ENCODE assay signal across 8 cellular contexts in genomic region chr19:3036119-3036794, GRCh38. TPM values are rescaled to one million over a fixed set of nuclear protein-coding genes. Genes with fewer than 3 reads are reported as not detected.
DNase-seq lines count a peak whose midpoint lies in the region; ATAC-seq and TF ChIP-seq lines count a peak whose summit lies in the region.

No MANE protein-coding gene starts in this region.

- H3K4me1 ChIP-seq in mucosa of rectum (ENCODE audit: control insufficient read depth in 2 of 2, insufficient read depth in 2 of 2, low read length in 2 of 2): peaks cover 14 to 23% of the 10 kb centered on the region in 2 donors

- ATAC-seq in GM19455 (IDR thresholded peaks at IDR 0.05; ENCODE audit: unreplicated experiment): peak; percentile 53

- H3K27me3 ChIP-seq in BJ (ENCODE audit: control insufficient read depth, insufficient read depth, low read length) (peaks cover 9% of the 10 kb centered on the region), mucosa of rectum (ENCODE audit: control insufficient read depth in 2 of 2, insufficient read depth in 2 of 2, low read length in 2 of 2) (no peaks in the 10 kb centered on the region)

- CTCF ChIA-PET in BJ (lab: Yijun Ruan, JAX): interaction anchor here (0.7 to 2.0 kb wide), 15 partner anchors 10 to 97 kb away, joined by 3 to 7 read pairs (median 4); no protein-coding TSS in a partner anchor

- H3K9ac ChIP-seq in mucosa of rectum (ENCODE audit: low read depth in 1 of 2, low read length in 2 of 2): peak overlapping the region; percentile 86 to 91

- H3K27ac ChIP-seq in mucosa of rectum (ENCODE audit: low read depth in 2 of 2, low read length in 2 of 2): peak overlapping the region; percentile 89 to 95

- TF ChIP-seq CTCF in BJ (IDR thresholded peaks at IDR 0.05; ENCODE audit: insufficient read depth, low read depth, low read length): no peak

- H3K9me3 ChIP-seq in mucosa of rectum (ENCODE audit: control insufficient read depth in 2 of 2, low read length in 2 of 2): no peaks in the 10 kb centered on the region

- POLR2A ChIA-PET in BJ (lab: Charles Lee): interaction anchor here (1.5 kb wide), 1 partner anchor 560 kb away, joined by 8 read pairs; the partner anchor contains the start of gene GADD45B

- H3K27me3 Mint-ChIP-seq in IgD-negative memory B cell: peaks cover 25% of the 10 kb centered on the region
- no peaks in the 10 kb centered on the region for H3K27me3 Mint-ChIP-seq in activated T-cell treated with anti-CD3 and anti-CD28 coated beads, Interleukin-2, amount 50 U/mL, for 24 hours

- H3K36me3 Mint-ChIP-seq in IgD-negative memory B cell: no peaks in the 10 kb centered on the region
- peaks cover 2% of the 10 kb centered on the region for H3K36me3 Mint-ChIP-seq in activated T-cell treated with anti-CD3 and anti-CD28 coated beads, Interleukin-2, amount 50 U/mL, for 24 hours (ENCODE audit: low read depth)

- no peak for TF ChIP-seq POLR2A in erythroblast (IDR thresholded peaks at IDR 0.05; ENCODE audit: low read length)

- peaks cover 0 to 5% (median 0%) of the 10 kb centered on the region in 3 donors for H3K9me3 Mint-ChIP-seq in IgD-negative memory B cell
- no peaks in the 10 kb centered on the region for H3K9me3 Mint-ChIP-seq in activated T-cell treated with anti-CD3 and anti-CD28 coated beads, Interleukin-2, amount 50 U/mL, for 24 hours

- DNase-seq in BJ (ENCODE audit: low read depth) (peak; percentile 42), OCI-M2 (lab: John Stamatoyannopoulos, UW; ENCODE audit: unreplicated experiment) (peak; percentile 58), erythroblast (lab: John Stamatoyannopoulos, UW) (peak; percentile 90 to 92)
- peak; percentile 89 for DNase-seq in activated T-cell treated with anti-CD3 and anti-CD28 coated beads, Interleukin-2, amount 50 U/mL, for 24 hours
- peak; percentile 75 for DNase-seq in stimulated activated CD8-positive, alpha-beta memory T cell treated with anti-CD3 and anti-CD28 coated beads, Interleukin-4, amount 100 ng/mL, for 24 hours (ENCODE audit: low read depth)

- H3K36me3 ChIP-seq in BJ (ENCODE audit: control insufficient read depth, insufficient read depth, low read length) (no peaks in the 10 kb centered on the region), mucosa of rectum (ENCODE audit: control insufficient read depth in 2 of 2, insufficient read depth in 2 of 2, low read length in 2 of 2) (no peaks in the 10 kb centered on the region)

- peaks cover 9 to 10% (median 10%) of the 10 kb centered on the region in 3 donors for H3K4me1 Mint-ChIP-seq in IgD-negative memory B cell
- peaks cover 31% of the 10 kb centered on the region for H3K4me1 Mint-ChIP-seq in activated T-cell treated with anti-CD3 and anti-CD28 coated beads, Interleukin-2, amount 50 U/mL, for 24 hours (ENCODE audit: low read depth)

- peak overlapping the region; percentile 95 for H3K27ac Mint-ChIP-seq in IgD-negative memory B cell
- peak overlapping the region; percentile 98 for H3K27ac Mint-ChIP-seq in activated T-cell treated with anti-CD3 and anti-CD28 coated beads, Interleukin-2, amount 50 U/mL, for 24 hours

- peak overlapping the region; percentile 45 for H3K4me3 ChIP-seq in BJ (ENCODE audit: low read depth, low read length)
- peak overlapping the region; percentile 75 to 87 for H3K4me3 ChIP-seq in mucosa of rectum (ENCODE audit: low read length in 2 of 2)

- H3K4me3 Mint-ChIP-seq in IgD-negative memory B cell: peak overlapping the region; percentile 90 to 98 (median 94)
- H3K4me3 Mint-ChIP-seq in activated T-cell treated with anti-CD3 and anti-CD28 coated beads, Interleukin-2, amount 50 U/mL, for 24 hours: peak overlapping the region; percentile 86

RNA-seq across cellular contexts. Expression of gene TLE2, which starts 7.2 kb away (rescaled TPM):
- polyA plus RNA-seq in BJ (2011; rRNA removed) (0.74 and 1.0 TPM in 2 replicates), IgD-negative memory B cell (0.56 TPM)
- polyA minus RNA-seq in BJ (2011; rRNA and poly(A)+ RNA removed): 0.26 and 0.71 TPM in 2 replicates

RNA-seq across cellular contexts. Expression of gene TLE5, which starts 26.0 kb away (rescaled TPM):
- polyA plus RNA-seq in BJ (2011; rRNA removed): 365 and 579 TPM in 2 replicates
- polyA minus RNA-seq in BJ (2011; rRNA and poly(A)+ RNA removed): 270 and 438 TPM in 2 replicates
- 443 TPM for polyA plus RNA-seq in IgD-negative memory B cell

RNA-seq across cellular contexts. Expression of gene GNA11, which starts 57.9 kb away (rescaled TPM):
- polyA plus RNA-seq in BJ (2011; rRNA removed): 8.0 and 15.6 TPM in 2 replicates
- 11.0 and 30.3 TPM in 2 replicates for polyA minus RNA-seq in BJ (2011; rRNA and poly(A)+ RNA removed)
- 0.30 TPM for polyA plus RNA-seq in IgD-negative memory B cell

RNA-seq across cellular contexts. Expression of gene TLE6, which starts 58.9 kb away (rescaled TPM):
- polyA plus RNA-seq in BJ (2011; rRNA removed) (0.12 and 0.26 TPM in 2 replicates), IgD-negative memory B cell (0.16 TPM)
- not detected in 2 replicates for polyA minus RNA-seq in BJ (2011; rRNA and poly(A)+ RNA removed)

Comparison
In these comparisons a context has a peak if more than half of its experiments do, and no peak if none do; other contexts are left out.
1. Peak in every context shown above with its lines: DNase-seq, ATAC-seq, H3K4me3 ChIP-seq and H3K27ac ChIP-seq.